8 cellular contexts compared by ENCODE assay signal in the genomic region with DNA sequence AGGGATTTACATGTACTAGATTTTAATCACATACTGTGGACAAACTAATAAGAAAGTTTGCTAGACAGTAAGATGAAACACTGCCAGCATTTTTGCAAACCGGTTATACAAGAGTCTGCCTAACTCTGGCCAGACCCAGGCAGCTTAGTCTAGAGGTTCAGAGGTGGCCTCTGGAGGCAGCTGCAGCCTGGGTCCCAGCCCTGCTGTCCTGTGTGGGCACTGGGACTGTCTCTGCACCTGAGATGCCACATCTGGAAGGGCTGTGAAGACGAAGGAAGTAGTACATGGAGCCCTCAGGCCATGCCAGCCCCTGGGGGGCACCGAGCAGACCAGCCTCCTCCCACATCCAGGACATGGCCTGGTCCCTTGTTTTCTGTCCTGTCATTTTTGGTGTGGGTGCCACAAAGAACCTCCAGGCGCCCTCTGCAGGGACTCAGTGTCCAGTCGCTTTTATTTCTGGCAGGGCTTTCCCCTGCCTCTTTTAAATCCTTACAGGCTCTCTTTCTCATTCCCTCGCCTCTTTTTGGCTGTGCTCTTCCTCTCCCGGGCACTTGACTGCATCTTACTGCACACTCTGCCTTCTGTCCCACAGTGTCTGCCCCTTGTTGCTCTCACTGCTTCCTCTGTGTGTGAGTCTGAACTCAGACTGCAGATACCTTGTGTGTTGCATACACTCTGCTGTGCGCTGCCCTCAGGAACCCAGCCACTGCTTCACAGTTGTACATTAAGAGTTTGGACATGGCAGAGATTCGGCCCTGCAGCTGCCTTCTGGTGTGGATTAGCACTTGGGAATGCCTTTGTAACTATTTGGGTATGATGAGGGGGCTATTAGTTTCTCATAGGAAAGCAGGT.
DNase-seq lines count a peak whose midpoint lies in the region; ATAC-seq, FAIRE-seq and TF ChIP-seq lines count a peak whose summit lies in the region.

No MANE protein-coding gene starts in this region.

- no TSS peak for BruUV-seq in HepG2 (replicated peaks; lab: Mats Ljungman, UMichigan)

- peaks cover 58% of the 10 kb centered on the region for H3K4me1 Mint-ChIP-seq in stimulated activated memory B cell treated with anti-CD40 and anti-IgM and Interleukin-4, amounts not matched to agents 10 μg/mL and 1 μg/mL and 100 μg/mL, for 72 hours

- 35% methylated on average over 7 of the region's 9 CpGs for WGBS in HepG2 (ENCODE audit: low lambda C conversion rate)

- H3K27ac ChIP-seq in HepG2 (ENCODE audit: extremely low read length, insufficient read depth, low read length): no peak overlapping the region

- H3K36me3 Mint-ChIP-seq in stimulated activated memory B cell treated with anti-CD40 and anti-IgM and Interleukin-4, amounts not matched to agents 10 μg/mL and 1 μg/mL and 100 μg/mL, for 72 hours: peaks cover 45% of the 10 kb centered on the region

- in situ Hi-C loops in HepG2 (cut with HindIII; ENCODE audit: extremely low pct_ligation_motif_present, low pct_unique_long_range_greater_than_20kb): no loop called here

- intact Hi-C loops in HepG2 (cut with micrococcal nuclease; ENCODE audit: unreplicated experiment): loop anchor here (1.0 to 2.0 kb wide), 5 partner anchors 57 to 283 kb away; no protein-coding TSS in a partner anchor

- POLR2A ChIA-PET in HepG2 (lab: Yijun Ruan, JAX): interaction anchor here (1.4 to 1.6 kb wide), 2 partner anchors 65 to 66 kb away, joined by 3 to 4 read pairs; no protein-coding TSS in a partner anchor

- no peaks in the 10 kb centered on the region for H3K9me3 Mint-ChIP-seq in stimulated activated memory B cell treated with anti-CD40 and anti-IgM and Interleukin-4, amounts not matched to agents 10 μg/mL and 1 μg/mL and 100 μg/mL, for 72 hours

- peaks cover 9% of the 10 kb centered on the region; the same call in 1 of the 2 replicates for H3K4me1 ChIP-seq in HepG2 (ENCODE audit: insufficient read depth, low read length)

- ATAC-seq in HepG2 (peak; percentile 90), HG02884 (IDR thresholded peaks at IDR 0.05; ENCODE audit: unreplicated experiment) (no peak), HG03097 (IDR thresholded peaks at IDR 0.05; ENCODE audit: low FRiP score, unreplicated experiment) (no peak)
- ATAC-seq in stimulated activated memory B cell treated with anti-CD40 and anti-IgM and Interleukin-4, amounts not matched to agents 10 μg/mL and 1 μg/mL and 100 μg/mL, for 72 hours: peak; percentile 57

- H3K79me2 ChIP-seq in HepG2 (ENCODE audit: insufficient read depth, low read length): no peaks in the 10 kb centered on the region

- FAIRE-seq in HTR-8/SVneo (lab: Jason Lieb, UNC) (no peak), HepG2 (lab: Jason Lieb, UNC) (peak; percentile 68)

- peak; percentile 66 for TF ChIP-seq CTCF in choroid plexus epithelial cell (conservative IDR thresholded peaks at IDR 0.05; ENCODE audit: low read depth, low read length)
- TF ChIP-seq CTCF in HepG2 (CRISPR knock-in tag; IDR thresholded peaks at IDR 0.05): peak; percentile 90

- H4K20me1 ChIP-seq in HepG2 (ENCODE audit: insufficient read depth, low read length): no peaks in the 10 kb centered on the region

- H2AFZ ChIP-seq in HepG2 (ENCODE audit: low read length): no peak overlapping the region

- H3K27ac Mint-ChIP-seq in stimulated activated memory B cell treated with anti-CD40 and anti-IgM and Interleukin-4, amounts not matched to agents 10 μg/mL and 1 μg/mL and 100 μg/mL, for 72 hours: peak overlapping the region; percentile 81

- CTCF ChIA-PET in HepG2 (lab: Yijun Ruan, JAX; ENCODE audit: low intra/inter-chr PET ratio, low total read pairs): interaction anchor here (1.7 to 1.8 kb wide), 2 partner anchors 173 to 283 kb away, joined by 3 to 15 read pairs; no protein-coding TSS in a partner anchor

- no peak for TF ChIP-seq POLR2A in HepG2 (IDR thresholded peaks at IDR 0.05; ENCODE audit: insufficient read depth in 1 of 2, low read depth in 2 of 2, low read length in 2 of 2)

- DNase-seq in ELF-1 (ENCODE audit: low read depth, low spot score): peak; percentile 82
- peak; percentile 45 for DNase-seq in HTR-8/SVneo (ENCODE audit: insufficient read length, low spot score)
- peak; percentile 11 for DNase-seq in SW480 (ENCODE audit: low spot score)
- DNase-seq in choroid plexus epithelial cell (ENCODE audit: low read depth): peak; percentile 42
- DNase-seq in HepG2 (ENCODE audit: low spot score): peak; percentile 56

- no peak overlapping the region for H3K9ac ChIP-seq in HepG2 (ENCODE audit: insufficient read depth, low read depth, low read length)

- H3K36me3 ChIP-seq in HepG2 (replicated peaks in 1 of 2; ENCODE audit: control insufficient read depth in 1 of 2, insufficient read depth in 2 of 2, low read length in 2 of 2): peaks cover 3 to 4% of the 10 kb centered on the region in 2 experiments; a peak in 2 of 5 replicates

- TF ChIP-seq RAD21 in HepG2 (CRISPR knock-in tag; IDR thresholded peaks at IDR 0.05): peak; percentile 94

- H3K4me3 ChIP-seq in choroid plexus epithelial cell (ENCODE audit: low read depth, low read length): no peak overlapping the region
- no peak overlapping the region for H3K4me3 ChIP-seq in HepG2 (replicated peaks in 1 of 3; ENCODE audit: insufficient read depth in 1 of 3, low read depth in 2 of 3, low read length in 3 of 3)

- H3K9me3 ChIP-seq in HepG2 (ENCODE audit: low read length): no peaks in the 10 kb centered on the region

- TF ChIP-seq EP300 in HepG2 (IDR thresholded peaks at IDR 0.05; ENCODE audit: low read depth in 2 of 2, low read length in 2 of 2): no peak
- no peak for TF ChIP-seq EP300 in HepG2 (CRISPR knock-in tag; IDR thresholded peaks at IDR 0.05; ENCODE audit: borderline replicate concordance)

- no peak overlapping the region for H3K4me3 Mint-ChIP-seq in stimulated activated memory B cell treated with anti-CD40 and anti-IgM and Interleukin-4, amounts not matched to agents 10 μg/mL and 1 μg/mL and 100 μg/mL, for 72 hours

- H3K27me3 ChIP-seq in HepG2 (ENCODE audit: control insufficient read depth in 1 of 2, insufficient read depth in 2 of 2, low read length in 2 of 2): no peaks in the 10 kb centered on the region

- no peaks in the 10 kb centered on the region for H3K27me3 Mint-ChIP-seq in stimulated activated memory B cell treated with anti-CD40 and anti-IgM and Interleukin-4, amounts not matched to agents 10 μg/mL and 1 μg/mL and 100 μg/mL, for 72 hours

- H3K4me2 ChIP-seq in HepG2 (ENCODE audit: low read depth, low read length): no peak overlapping the region

TF ChIP-seq in HepG2, 621 proteins besides CTCF, POLR2A, EP300 and RAD21 (continues in another document):
- TF ChIP-seq, protein P1, sequence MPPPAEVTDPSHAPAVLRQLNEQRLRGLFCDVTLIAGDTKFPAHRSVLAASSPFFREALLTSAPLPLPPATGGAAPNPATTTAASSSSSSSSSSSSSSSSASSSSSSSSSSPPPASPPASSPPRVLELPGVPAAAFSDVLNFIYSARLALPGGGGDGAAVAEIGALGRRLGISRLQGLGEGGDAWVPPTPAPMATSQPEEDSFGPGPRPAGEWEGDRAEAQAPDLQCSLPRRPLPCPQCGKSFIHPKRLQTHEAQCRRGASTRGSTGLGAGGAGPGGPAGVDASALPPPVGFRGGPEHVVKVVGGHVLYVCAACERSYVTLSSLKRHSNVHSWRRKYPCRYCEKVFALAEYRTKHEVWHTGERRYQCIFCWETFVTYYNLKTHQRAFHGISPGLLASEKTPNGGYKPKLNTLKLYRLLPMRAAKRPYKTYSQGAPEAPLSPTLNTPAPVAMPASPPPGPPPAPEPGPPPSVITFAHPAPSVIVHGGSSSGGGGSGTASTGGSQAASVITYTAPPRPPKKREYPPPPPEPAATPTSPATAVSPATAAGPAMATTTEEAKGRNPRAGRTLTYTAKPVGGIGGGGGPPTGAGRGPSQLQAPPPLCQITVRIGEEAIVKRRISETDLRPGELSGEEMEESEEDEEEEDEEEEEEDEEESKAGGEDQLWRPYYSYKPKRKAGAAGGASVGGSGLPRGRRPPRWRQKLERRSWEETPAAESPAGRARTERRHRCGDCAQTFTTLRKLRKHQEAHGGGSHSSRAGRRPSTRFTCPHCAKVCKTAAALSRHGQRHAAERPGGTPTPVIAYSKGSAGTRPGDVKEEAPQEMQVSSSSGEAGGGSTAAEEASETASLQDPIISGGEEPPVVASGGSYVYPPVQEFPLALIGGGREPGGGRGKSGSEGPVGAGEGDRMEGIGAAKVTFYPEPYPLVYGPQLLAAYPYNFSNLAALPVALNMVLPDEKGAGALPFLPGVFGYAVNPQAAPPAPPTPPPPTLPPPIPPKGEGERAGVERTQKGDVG (CRISPR knock-in tag; IDR thresholded peaks at IDR 0.05; ENCODE audit: borderline replicate concordance): no peak
- TF ChIP-seq ZNF337 (CRISPR knock-in tag; IDR thresholded peaks at IDR 0.05; ENCODE audit: borderline replicate concordance, low read depth) (no peak), ZNF160 (CRISPR knock-in tag; IDR thresholded peaks at IDR 0.05) (no peak), ARNTL (CRISPR knock-in tag; IDR thresholded peaks at IDR 0.05) (no peak)
- TF ChIP-seq, protein P2, sequence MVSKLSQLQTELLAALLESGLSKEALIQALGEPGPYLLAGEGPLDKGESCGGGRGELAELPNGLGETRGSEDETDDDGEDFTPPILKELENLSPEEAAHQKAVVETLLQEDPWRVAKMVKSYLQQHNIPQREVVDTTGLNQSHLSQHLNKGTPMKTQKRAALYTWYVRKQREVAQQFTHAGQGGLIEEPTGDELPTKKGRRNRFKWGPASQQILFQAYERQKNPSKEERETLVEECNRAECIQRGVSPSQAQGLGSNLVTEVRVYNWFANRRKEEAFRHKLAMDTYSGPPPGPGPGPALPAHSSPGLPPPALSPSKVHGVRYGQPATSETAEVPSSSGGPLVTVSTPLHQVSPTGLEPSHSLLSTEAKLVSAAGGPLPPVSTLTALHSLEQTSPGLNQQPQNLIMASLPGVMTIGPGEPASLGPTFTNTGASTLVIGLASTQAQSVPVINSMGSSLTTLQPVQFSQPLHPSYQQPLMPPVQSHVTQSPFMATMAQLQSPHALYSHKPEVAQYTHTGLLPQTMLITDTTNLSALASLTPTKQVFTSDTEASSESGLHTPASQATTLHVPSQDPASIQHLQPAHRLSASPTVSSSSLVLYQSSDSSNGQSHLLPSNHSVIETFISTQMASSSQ (IDR thresholded peaks at IDR 0.05; ENCODE audit: low read depth): no peak
- TF ChIP-seq, protein P2 (CRISPR knock-in tag; IDR thresholded peaks at IDR 0.05; ENCODE audit: borderline replicate concordance): no peak

Comparison
In these comparisons a context has a peak if more than half of its experiments do, and no peak if none do; other contexts are left out.
1. DNase-seq: peak in every context shown above with its lines; median percentile 82 in ELF-1; 56 in HepG2; 45 in HTR-8/SVneo; 42 in choroid plexus epithelial cell; 11 in SW480.
2. ATAC-seq: peak in HepG2 (single experiment) and stimulated activated memory B cell treated with anti-CD40 and anti-IgM and Interleukin-4, amounts not matched to agents 10 μg/mL and 1 μg/mL and 100 μg/mL, for 72 hours (single experiment); none in HG02884 (single experiment) and HG03097 (single experiment).